15 cellular contexts compared by ENCODE assay signal in genomic region chr17:31371511-31372097, GRCh38. TPM values are rescaled to one million over a fixed set of nuclear protein-coding genes. Genes with fewer than 3 reads are reported as not detected.
DNase-seq lines count a peak whose midpoint lies in the region; ATAC-seq, FAIRE-seq and TF ChIP-seq lines count a peak whose summit lies in the region.
"Had no signal": no experiment of that assay in that cellular context is flagged by ENCODE, and none has a peak within 500 bp of the region (broad histone marks: within the 10 kb centered on the region; RNA-seq: fewer than 3 reads in every experiment).

No MANE protein-coding gene starts in this region.

- peak; percentile 43 for FAIRE-seq in astrocyte (lab: Jason Lieb, UNC)

- no peaks in the 10 kb centered on the region for H3K9me3 Mint-ChIP-seq in activated CD4-positive, alpha-beta T cell treated with anti-CD3 and anti-CD28 coated beads, Interleukin-2, amount 10 ng/mL, durations not matched to agents 7 days and 5 days
- no peaks in the 10 kb centered on the region for H3K9me3 Mint-ChIP-seq in astrocyte (ENCODE audit: unreplicated experiment)

- H3K9me3 ChIP-seq in astrocyte (ENCODE audit: insufficient read depth, low read depth, low read length): no peaks in the 10 kb centered on the region
- H3K9me3 ChIP-seq: BLaER1, testis had no signal

- ATAC-seq in sciatic nerve: no peak

- H3K27me3 ChIP-seq in astrocyte (ENCODE audit: insufficient read depth, low read length): no peaks in the 10 kb centered on the region
- H3K27me3 ChIP-seq: BLaER1, dorsolateral prefrontal cortex, testis had no signal

- H4K20me1 ChIP-seq in astrocyte (ENCODE audit: insufficient read depth, low read length): peaks cover 4% of the 10 kb centered on the region
- H4K20me1 ChIP-seq: BLaER1 had no signal

- H3K36me3 ChIP-seq in astrocyte (ENCODE audit: insufficient read depth, low read length): peaks cover 21% of the 10 kb centered on the region

- H3K4me2 ChIP-seq in astrocyte (ENCODE audit: low read length): peak overlapping the region; percentile 4
- H3K4me2 ChIP-seq: BLaER1 had no signal

- in situ Hi-C loops in G401 (cut with HindIII; ENCODE audit: low sequenced_read_pairs): no loop called here

- no peak overlapping the region for H3K9ac ChIP-seq in astrocyte (ENCODE audit: low read length)
- H3K9ac ChIP-seq: BLaER1 had no signal

- H3K27ac Mint-ChIP-seq in activated CD4-positive, alpha-beta T cell treated with anti-CD3 and anti-CD28 coated beads, Interleukin-2, amount 10 ng/mL, durations not matched to agents 7 days and 5 days: no peak overlapping the region
- no peak overlapping the region for H3K27ac Mint-ChIP-seq in astrocyte (ENCODE audit: unreplicated experiment)

- H3K79me2 ChIP-seq in astrocyte (ENCODE audit: insufficient read depth, low read length): no peaks in the 10 kb centered on the region

- H3K4me3 Mint-ChIP-seq in activated CD4-positive, alpha-beta T cell treated with anti-CD3 and anti-CD28 coated beads, Interleukin-2, amount 10 ng/mL, durations not matched to agents 7 days and 5 days: no peak overlapping the region
- no peak overlapping the region for H3K4me3 Mint-ChIP-seq in astrocyte (ENCODE audit: unreplicated experiment)

- no peak overlapping the region for H3K27ac ChIP-seq in astrocyte (ENCODE audit: low read depth, low read length)
- H3K27ac ChIP-seq: BLaER1, testis had no signal

- POLR2A ChIA-PET in activated CD4-positive, alpha-beta T cell treated with anti-CD3 and anti-CD28 coated beads, Interleukin-2, amount 10 ng/mL, durations not matched to agents 7 days and 5 days (lab: Charles Lee): no interaction called here

- DNase-seq in activated CD4-positive, alpha-beta T cell treated with anti-CD3 and anti-CD28 coated beads, Interleukin-2, amount 10 ng/mL, durations not matched to agents 7 days and 5 days: peak; percentile 12
- DNase-seq in activated CD4-positive, alpha-beta T cell treated with anti-CD3 and anti-CD28 coated beads for 48 hours: no peak
- DNase-seq in LHCN-M2 (ENCODE audit: low read depth) (peak; percentile 67), astrocyte (ENCODE audit: low read depth) (peak; percentile 54), non-pigmented ciliary epithelial cell (ENCODE audit: low read depth) (peak; percentile 41), G401 (ENCODE audit: low spot score) (no peak), sciatic nerve (ENCODE audit: low spot score) (no peak), HK-2 (ENCODE audit: unreplicated experiment) (no peak)
- DNase-seq: activated CD4-positive, CD25-positive, alpha-beta regulatory T cell; activated effector memory CD4-positive, alpha-beta T cell treated with anti-CD3 and anti-CD28 coated beads, Interleukin-2, amount 50 U/mL, for 16 hours; dorsolateral prefrontal cortex; NCI-H1436; stimulated activated CD4-positive, alpha-beta T cell treated with anti-CD3 and anti-CD28 coated beads, Interleukin-2, amount 100 ng/mL, for 48 hours; testis had no signal

- no peak overlapping the region for H3K4me3 ChIP-seq in astrocyte (ENCODE audit: insufficient read depth, low read depth, low read length)
- H3K4me3 ChIP-seq: BLaER1, dorsolateral prefrontal cortex, testis had no signal

- no peak overlapping the region for H2AFZ ChIP-seq in astrocyte (ENCODE audit: low read depth, low read length)

- H3K4me1 Mint-ChIP-seq in activated CD4-positive, alpha-beta T cell treated with anti-CD3 and anti-CD28 coated beads, Interleukin-2, amount 10 ng/mL, durations not matched to agents 7 days and 5 days: peaks cover 20% of the 10 kb centered on the region
- peaks cover 9% of the 10 kb centered on the region for H3K4me1 Mint-ChIP-seq in astrocyte (ENCODE audit: low read depth, unreplicated experiment)

- intact Hi-C loops in sciatic nerve (cut with DNase I): no loop called here

- no peaks in the 10 kb centered on the region for H3K27me3 Mint-ChIP-seq in activated CD4-positive, alpha-beta T cell treated with anti-CD3 and anti-CD28 coated beads, Interleukin-2, amount 10 ng/mL, durations not matched to agents 7 days and 5 days
- H3K27me3 Mint-ChIP-seq in astrocyte (ENCODE audit: low read depth, unreplicated experiment): no peaks in the 10 kb centered on the region

- CTCF ChIA-PET in activated CD4-positive, alpha-beta T cell treated with anti-CD3 and anti-CD28 coated beads, Interleukin-2, amount 10 ng/mL, durations not matched to agents 7 days and 5 days (lab: Charles Lee): interaction anchor here (0.5 kb wide), 2 partner anchors 40 to 342 kb away, joined by 4 read pairs; no protein-coding TSS in a partner anchor

- peaks cover 2% of the 10 kb centered on the region for H3K36me3 Mint-ChIP-seq in activated CD4-positive, alpha-beta T cell treated with anti-CD3 and anti-CD28 coated beads, Interleukin-2, amount 10 ng/mL, durations not matched to agents 7 days and 5 days (ENCODE audit: low read depth)
- H3K36me3 Mint-ChIP-seq in astrocyte (ENCODE audit: low read depth, unreplicated experiment): no peaks in the 10 kb centered on the region

- H3K4me1 ChIP-seq in astrocyte (ENCODE audit: insufficient read depth, low read length): peaks cover 5% of the 10 kb centered on the region
- H3K4me1 ChIP-seq: testis had no signal

- TF ChIP-seq CTCF in astrocyte (IDR thresholded peaks at IDR 0.05; ENCODE audit: insufficient read depth, low read depth, low read length): no peak

RNA-seq across cellular contexts. Expression of gene RAB11FIP4, which starts 19.9 kb away (rescaled TPM):
- 10 to 100 TPM; 34.4 to 35.5 TPM for total RNA-seq in activated CD4-positive, alpha-beta T cell treated with anti-CD3 and anti-CD28 coated beads, Interleukin-2, amount 10 ng/mL, durations not matched to agents 7 days and 5 days
- under 0.01 and 0.45 TPM in 2 replicates for total RNA-seq in LHCN-M2 (2014; rRNA removed)
- polyA plus RNA-seq in LHCN-M2 (2012): 0.21 TPM
- total RNA-seq in astrocyte: 1.9 and 4.4 TPM in 2 replicates
- 29.4 and 34.1 TPM in 2 replicates for total RNA-seq in G401 (2014; rRNA removed; shearing (Covaris generic))
- total RNA-seq in sciatic nerve: 7.6 TPM

RNA-seq across cellular contexts. Expression of gene EVI2A, which starts 50.2 kb away (rescaled TPM):
- 10 to 100 TPM; 58.9 to 73.4 TPM for total RNA-seq in activated CD4-positive, alpha-beta T cell treated with anti-CD3 and anti-CD28 coated beads, Interleukin-2, amount 10 ng/mL, durations not matched to agents 7 days and 5 days
- total RNA-seq in LHCN-M2 (2014; rRNA removed) (38.0 and 53.9 TPM in 2 replicates), astrocyte (1.1 TPM in 2 replicates), sciatic nerve (9.3 TPM)
- 12.9 TPM for polyA plus RNA-seq in LHCN-M2 (2012)
- total RNA-seq in G401 (2014; rRNA removed; shearing (Covaris generic)): not detected in 2 replicates

RNA-seq across cellular contexts. Expression of gene EVI2B, which starts 57.8 kb away (rescaled TPM):
- 100 to 1,000 TPM in 1 of 2 experiments, 10 to 100 TPM in 1; 74.9 to 102 TPM for total RNA-seq in activated CD4-positive, alpha-beta T cell treated with anti-CD3 and anti-CD28 coated beads, Interleukin-2, amount 10 ng/mL, durations not matched to agents 7 days and 5 days
- 6.3 and 10.6 TPM in 2 replicates for total RNA-seq in LHCN-M2 (2014; rRNA removed)
- 1.7 TPM for polyA plus RNA-seq in LHCN-M2 (2012)
- total RNA-seq in astrocyte: 0.11 TPM in 1 of 2 replicates, not detected in the other
- total RNA-seq in G401 (2014; rRNA removed; shearing (Covaris generic)): not detected in 2 replicates
- 15.7 TPM for total RNA-seq in sciatic nerve

Comparison
In these comparisons a context has a peak if more than half of its experiments do, and no peak if none do; other contexts are left out.
1. DNase-seq: peak in activated CD4-positive, alpha-beta T cell treated with anti-CD3 and anti-CD28 coated beads, Interleukin-2, amount 10 ng/mL, durations not matched to agents 7 days and 5 days (single experiment), LHCN-M2 (single experiment), astrocyte (single experiment) and non-pigmented ciliary epithelial cell (single experiment); none in activated CD4-positive, alpha-beta T cell treated with anti-CD3 and anti-CD28 coated beads for 48 hours (single experiment), G401 (single experiment), sciatic nerve (single experiment) and HK-2 (single experiment).